In genomic region chr6:82833481-82833880, GRCh38 we compare ENCODE assay signal across 38 cellular contexts.
"Had no signal": no experiment of that assay in that cellular context is flagged by ENCODE, and none has a peak within 500 bp of the region (broad histone marks: within the 10 kb centered on the region; RNA-seq: fewer than 3 reads in every experiment).

No MANE protein-coding gene starts in this region.

- H3K4me1 ChIP-seq: adrenal gland, ascending aorta, body of pancreas, breast epithelium had no signal

- H3K4me3 ChIP-seq: adrenal gland, ascending aorta, body of pancreas, breast epithelium, cardiac muscle cell had no signal

- FAIRE-seq: astrocyte, bronchial epithelial cell had no signal

- H3K36me3 Mint-ChIP-seq: activated naive CD4-positive, alpha-beta T cell treated with anti-CD3 and anti-CD28 coated beads, Interleukin-2, amount 10 ng/mL, durations not matched to agents 7 days and 5 days; activated naive CD8-positive, alpha-beta T cell treated with anti-CD3 and anti-CD28 coated beads for 36 hours; activated naive CD8-positive, alpha-beta T cell treated with anti-CD3 and anti-CD28 coated beads, Interleukin-2, amount 10 ng/mL, durations not matched to agents 7 days and 5 days; brain had no signal

- H3K9me3 Mint-ChIP-seq: activated naive CD4-positive, alpha-beta T cell treated with anti-CD3 and anti-CD28 coated beads for 36 hours; activated naive CD8-positive, alpha-beta T cell treated with anti-CD3 and anti-CD28 coated beads for 36 hours; activated naive CD8-positive, alpha-beta T cell treated with anti-CD3 and anti-CD28 coated beads, Interleukin-2, amount 10 ng/mL, durations not matched to agents 7 days and 5 days; activated naive CD8-positive, alpha-beta T cell treated with anti-CD3 and anti-CD28 coated beads, Interleukin-2, amount 50 U/mL, for 24 hours; activated T-cell treated with anti-CD3 and anti-CD28 coated beads, Interleukin-2, amount 50 U/mL, for 24 hours; activated T-cell treated with anti-CD3 and anti-CD28 coated beads, Interleukin-2, amount 50 U/mL, for 4 hours; activated T-cell treated with anti-CD3 and anti-CD28 coated beads, Interleukin-2, amount 50 U/mL, for 72 hours; activated T-helper 1 cell treated with anti-CD3 and anti-CD28 coated beads, Interleukin-12 subunit alpha, Interleukin-12 subunit beta, Interleukin-2, Interleukin-4 antibody, amounts not matched to agents 30 ng/mL and 10 ng/mL and 1 ng/mL, durations not matched to agents 14 hours and 24 hours and 36 hours; activated T-helper 17 cell treated with anti-CD3 and anti-CD28 coated beads, Interleukin-2, amount 50 U/mL, for 72 hours; activated T-helper 2 cell treated with anti-CD3 and anti-CD28 coated beads, Interferon-gamma antibody, Interleukin-2, Interleukin-4, amounts not matched to agents 10 μg/mL and 5 μg/mL and 100 μg/mL, durations not matched to agents 14 hours and 24 hours and 36 hours had no signal

- H3K27me3 Mint-ChIP-seq: activated naive CD4-positive, alpha-beta T cell treated with anti-CD3 and anti-CD28 coated beads, Interleukin-2, amount 10 ng/mL, durations not matched to agents 7 days and 5 days; activated naive CD8-positive, alpha-beta T cell treated with anti-CD3 and anti-CD28 coated beads for 36 hours; activated naive CD8-positive, alpha-beta T cell treated with anti-CD3 and anti-CD28 coated beads, Interleukin-2, amount 10 ng/mL, durations not matched to agents 7 days and 5 days; activated naive CD8-positive, alpha-beta T cell treated with anti-CD3 and anti-CD28 coated beads, Interleukin-2, amount 50 U/mL, for 24 hours; activated T-cell treated with anti-CD3 and anti-CD28 coated beads, Interleukin-2, amount 50 U/mL, for 24 hours; brain had no signal

- DNase-seq: activated effector memory CD4-positive, alpha-beta T cell treated with anti-CD3 and anti-CD28 coated beads, Interleukin-2, amount 50 U/mL, for 16 hours; activated effector memory CD4-positive, alpha-beta T cell treated with Interleukin-2 at 50 U/mL for 16 hours; activated gamma-delta T cell; activated gamma-delta T cell treated with Interleukin-2 at 50 U/mL for 16 hours; activated naive CD4-positive, alpha-beta T cell treated with anti-CD3 and anti-CD28 coated beads for 36 hours; activated naive CD4-positive, alpha-beta T cell treated with anti-CD3 and anti-CD28 coated beads, Interleukin-2, amount 10 ng/mL, durations not matched to agents 7 days and 5 days; activated naive CD4-positive, alpha-beta T cell treated with anti-CD3 and anti-CD28 coated beads, Interleukin-2, amount 50 U/mL, for 16 hours; activated naive CD4-positive, alpha-beta T cell treated with Interleukin-2 at 50 U/mL for 16 hours; activated naive CD8-positive, alpha-beta T cell treated with anti-CD3 and anti-CD28 coated beads for 36 hours; activated naive CD8-positive, alpha-beta T cell treated with anti-CD3 and anti-CD28 coated beads, Interleukin-2, amount 10 ng/mL, durations not matched to agents 7 days and 5 days; activated naive CD8-positive, alpha-beta T cell treated with anti-CD3 and anti-CD28 coated beads, Interleukin-2, amount 50 U/mL, for 24 hours; activated T-cell treated with anti-CD3 and anti-CD28 coated beads, Interleukin-2, amount 50 U/mL, for 1 hour; activated T-cell treated with anti-CD3 and anti-CD28 coated beads, Interleukin-2, amount 50 U/mL, for 24 hours; activated T-cell treated with anti-CD3 and anti-CD28 coated beads, Interleukin-2, amount 50 U/mL, for 4 hours; activated T-cell treated with anti-CD3 and anti-CD28 coated beads, Interleukin-2, amount 50 U/mL, for 48 hours; activated T-cell treated with anti-CD3 and anti-CD28 coated beads, Interleukin-2, amount 50 U/mL, for 72 hours; adrenal gland; amniotic stem cell; amygdala; anterior cingulate cortex; aorta; body of pancreas; brain microvascular endothelial cell; caudate nucleus; central memory CD4-positive, alpha-beta T cell; cerebellar nuclear complex had no signal

- H3K27me3 ChIP-seq: adrenal gland, ascending aorta, body of pancreas, brain microvascular endothelial cell, breast epithelium, cardiac muscle cell had no signal

- ATAC-seq: activated naive CD4-positive, alpha-beta T cell treated with anti-CD3 and anti-CD28 coated beads, Interleukin-2, amount 50 U/mL, for 72 hours; activated naive CD8-positive, alpha-beta T cell treated with anti-CD3 and anti-CD28 coated beads, Interleukin-2, amount 50 U/mL, for 24 hours; activated T-cell treated with anti-CD3 and anti-CD28 coated beads, Interleukin-2, amount 50 U/mL, for 4 hours; activated T-cell treated with anti-CD3 and anti-CD28 coated beads, Interleukin-2, amount 50 U/mL, for 72 hours; activated T-helper 17 cell treated with anti-CD3 and anti-CD28 coated beads, Interleukin-2, amount 50 U/mL, for 72 hours; body of pancreas had no signal

- H3K36me3 ChIP-seq: adrenal gland, ascending aorta, brain microvascular endothelial cell, breast epithelium, cardiac muscle cell had no signal

- H3K27ac Mint-ChIP-seq: activated naive CD4-positive, alpha-beta T cell treated with anti-CD3 and anti-CD28 coated beads for 36 hours; activated naive CD4-positive, alpha-beta T cell treated with anti-CD3 and anti-CD28 coated beads, Interleukin-2, amount 10 ng/mL, durations not matched to agents 7 days and 5 days; activated naive CD4-positive, alpha-beta T cell treated with anti-CD3 and anti-CD28 coated beads, Interleukin-2, amount 50 U/mL, for 72 hours; activated naive CD8-positive, alpha-beta T cell; activated naive CD8-positive, alpha-beta T cell treated with anti-CD3 and anti-CD28 coated beads for 36 hours; activated naive CD8-positive, alpha-beta T cell treated with anti-CD3 and anti-CD28 coated beads, Interleukin-2, amount 10 ng/mL, durations not matched to agents 7 days and 5 days; activated naive CD8-positive, alpha-beta T cell treated with anti-CD3 and anti-CD28 coated beads, Interleukin-2, amount 50 U/mL, for 24 hours; activated T-cell treated with anti-CD3 and anti-CD28 coated beads, Interleukin-2, amount 50 U/mL, for 24 hours; activated T-cell treated with anti-CD3 and anti-CD28 coated beads, Interleukin-2, amount 50 U/mL, for 72 hours; activated T-helper 1 cell treated with anti-CD3 and anti-CD28 coated beads, Interleukin-12 subunit alpha, Interleukin-12 subunit beta, Interleukin-2, Interleukin-4 antibody, amounts not matched to agents 30 ng/mL and 10 ng/mL and 1 ng/mL, durations not matched to agents 14 hours and 24 hours and 36 hours; activated T-helper 17 cell treated with anti-CD3 and anti-CD28 coated beads, Interleukin-2, amount 50 U/mL, for 72 hours; activated T-helper 2 cell treated with anti-CD3 and anti-CD28 coated beads, Interferon-gamma antibody, Interleukin-2, Interleukin-4, amounts not matched to agents 10 μg/mL and 5 μg/mL and 100 μg/mL, durations not matched to agents 14 hours and 24 hours and 36 hours; brain had no signal

- H3K4me3 Mint-ChIP-seq: activated naive CD4-positive, alpha-beta T cell treated with anti-CD3 and anti-CD28 coated beads for 36 hours; activated naive CD4-positive, alpha-beta T cell treated with anti-CD3 and anti-CD28 coated beads, Interleukin-2, amount 10 ng/mL, durations not matched to agents 7 days and 5 days; activated naive CD8-positive, alpha-beta T cell; activated naive CD8-positive, alpha-beta T cell treated with anti-CD3 and anti-CD28 coated beads for 36 hours; activated naive CD8-positive, alpha-beta T cell treated with anti-CD3 and anti-CD28 coated beads, Interleukin-2, amount 10 ng/mL, durations not matched to agents 7 days and 5 days; activated naive CD8-positive, alpha-beta T cell treated with anti-CD3 and anti-CD28 coated beads, Interleukin-2, amount 50 U/mL, for 24 hours; activated T-cell treated with anti-CD3 and anti-CD28 coated beads, Interleukin-2, amount 50 U/mL, for 24 hours; activated T-cell treated with anti-CD3 and anti-CD28 coated beads, Interleukin-2, amount 50 U/mL, for 4 hours; activated T-cell treated with anti-CD3 and anti-CD28 coated beads, Interleukin-2, amount 50 U/mL, for 72 hours; activated T-helper 1 cell treated with anti-CD3 and anti-CD28 coated beads, Interleukin-12 subunit alpha, Interleukin-12 subunit beta, Interleukin-2, Interleukin-4 antibody, amounts not matched to agents 30 ng/mL and 10 ng/mL and 1 ng/mL, durations not matched to agents 14 hours and 24 hours and 36 hours; activated T-helper 17 cell treated with anti-CD3 and anti-CD28 coated beads, Interleukin-2, amount 50 U/mL, for 72 hours; brain; central memory CD8-positive, alpha-beta T cell had no signal

- H3K4me1 Mint-ChIP-seq: activated naive CD4-positive, alpha-beta T cell treated with anti-CD3 and anti-CD28 coated beads, Interleukin-2, amount 10 ng/mL, durations not matched to agents 7 days and 5 days; activated naive CD8-positive, alpha-beta T cell treated with anti-CD3 and anti-CD28 coated beads for 36 hours; activated naive CD8-positive, alpha-beta T cell treated with anti-CD3 and anti-CD28 coated beads, Interleukin-2, amount 10 ng/mL, durations not matched to agents 7 days and 5 days; activated naive CD8-positive, alpha-beta T cell treated with anti-CD3 and anti-CD28 coated beads, Interleukin-2, amount 50 U/mL, for 24 hours; activated T-helper 17 cell treated with anti-CD3 and anti-CD28 coated beads, Interleukin-2, amount 50 U/mL, for 72 hours; brain; central memory CD8-positive, alpha-beta T cell had no signal

- H3K9me3 ChIP-seq: adrenal gland, ascending aorta, body of pancreas, breast epithelium had no signal

- H3K27ac ChIP-seq: adrenal gland, ascending aorta, body of pancreas, brain microvascular endothelial cell, breast epithelium, cardiac muscle cell had no signal
